8 cellular contexts compared by ENCODE assay signal in genomic region chr5:146751781-146752401, GRCh38.
DNase-seq lines count a peak whose midpoint lies in the region; ATAC-seq and TF ChIP-seq lines count a peak whose summit lies in the region.

No MANE protein-coding gene starts in this region.

- H3K9me2 ChIP-seq in hepatocyte (replicated peaks; ENCODE audit: insufficient read depth) (no peaks in the 10 kb centered on the region), SK-N-SH (no peaks in the 10 kb centered on the region)

- H3K36me3 Mint-ChIP-seq in chondrocyte (ENCODE audit: low read depth): no peaks in the 10 kb centered on the region

- H3K4me1 ChIP-seq in hepatocyte (ENCODE audit: insufficient read depth) (no peaks in the 10 kb centered on the region), SK-N-SH (ENCODE audit: control insufficient read depth in 1 of 2, insufficient read depth in 2 of 2, low read depth in 1 of 2, low read length in 1 of 2) (peaks cover 0 to 2% of the 10 kb centered on the region in 2 experiments; a peak in 2 of 4 replicates)

- peaks cover 9% of the 10 kb centered on the region for H3K27me3 Mint-ChIP-seq in chondrocyte (ENCODE audit: low read depth)

- H3K27me3 ChIP-seq in hepatocyte: no peaks in the 10 kb centered on the region
- no peaks in the 10 kb centered on the region for H3K27me3 ChIP-seq in SK-N-SH (ENCODE audit: insufficient read depth)

- no peak for TF ChIP-seq RAD21 in SK-N-SH (IDR thresholded peaks at IDR 0.05; ENCODE audit: low read length)

- no peak for TF ChIP-seq EP300 in SK-N-SH (IDR thresholded peaks at IDR 0.05; ENCODE audit: borderline replicate concordance in 1 of 2, low read depth in 1 of 2, low read length in 1 of 2)

- 94% methylated on average over 3 of the region's 3 CpGs for WGBS in hepatocyte (ENCODE audit: low lambda C conversion rate, missing lambda C conversion rate)
- 73% methylated on average over 3 of the region's 3 CpGs for WGBS in SK-N-SH (ENCODE audit: low lambda C conversion rate)

- H2AFZ ChIP-seq in hepatocyte: no peak overlapping the region
- H2AFZ ChIP-seq in SK-N-SH (ENCODE audit: low read depth): no peak overlapping the region

- H3K4me3 ChIP-seq in hepatocyte (no peak overlapping the region), SK-N-SH (ENCODE audit: low read depth in 2 of 2, low read length in 1 of 2) (no peak overlapping the region)

- H3K9ac ChIP-seq in SK-N-SH: no peak overlapping the region

- H3K4me2 ChIP-seq in hepatocyte: no peak overlapping the region
- H3K4me2 ChIP-seq in SK-N-SH: no peak overlapping the region

- H3K27ac ChIP-seq in hepatocyte: no peak overlapping the region
- H3K27ac ChIP-seq in SK-N-SH (ENCODE audit: low read depth in 2 of 2, low read length in 1 of 2): no peak overlapping the region

- H3K9me3 ChIP-seq in hepatocyte (ENCODE audit: low read depth) (no peaks in the 10 kb centered on the region), SK-N-SH (no peaks in the 10 kb centered on the region)

- no peaks in the 10 kb centered on the region for H3K36me3 ChIP-seq in hepatocyte (replicated peaks; ENCODE audit: insufficient read depth, low read depth)
- peaks cover 0 to 8% of the 10 kb centered on the region in 2 experiments for H3K36me3 ChIP-seq in SK-N-SH (replicated peaks in 1 of 2; ENCODE audit: control insufficient read depth in 1 of 2, insufficient read depth in 2 of 2, low read length in 1 of 2)

- H3K79me2 ChIP-seq in hepatocyte (no peaks in the 10 kb centered on the region), SK-N-SH (ENCODE audit: insufficient read depth) (no peaks in the 10 kb centered on the region)

- H3K9me3 Mint-ChIP-seq in chondrocyte (ENCODE audit: low read depth): peaks cover 8% of the 10 kb centered on the region

- CTCF ChIA-PET in SK-N-SH (lab: Yijun Ruan, JAX): interaction anchor here (1.3 kb wide), 1 partner anchor 210 kb away, joined by 5 read pairs; no protein-coding TSS in a partner anchor

- ATAC-seq in GM19397 (IDR thresholded peaks at IDR 0.05; ENCODE audit: unreplicated experiment) (peak; percentile 99), HG03159 (IDR thresholded peaks at IDR 0.05; ENCODE audit: unreplicated experiment) (peak; percentile 99)

- H3K4me3 Mint-ChIP-seq in chondrocyte (ENCODE audit: unreplicated experiment): no peak overlapping the region

- DNase-seq in activated CD8-positive, alpha-beta memory T cell treated with anti-CD3 and anti-CD28 coated beads, Interleukin-2, amount 50 U/mL, for 24 hours (ENCODE audit: extremely low read depth): peak; percentile 24
- peak; percentile 3 to 33 for DNase-seq in stimulated activated CD4-positive, alpha-beta T cell treated with anti-CD3 and anti-CD28 coated beads, Interleukin-4, amount 100 ng/mL, for 4 hours
- DNase-seq in hepatocyte (ENCODE audit: low spot score) (no peak), SK-N-SH (no peak), chondrocyte (ENCODE audit: low spot score) (no peak), mesenteric fat pad (ENCODE audit: low spot score) (no peak)

- no peaks in the 10 kb centered on the region for H4K20me1 ChIP-seq in hepatocyte (ENCODE audit: insufficient read depth, poor library complexity, severe bottlenecking)
- H4K20me1 ChIP-seq in SK-N-SH (ENCODE audit: insufficient read depth): no peaks in the 10 kb centered on the region

- no peaks in the 10 kb centered on the region for H3K4me1 Mint-ChIP-seq in chondrocyte (ENCODE audit: low read depth)

- POLR2A ChIA-PET in SK-N-SH (lab: Yijun Ruan, JAX): no interaction called here

- peaks cover 3% of the 10 kb centered on the region for H3F3A ChIP-seq in SK-N-SH (replicated peaks; ENCODE audit: insufficient read depth)

- TF ChIP-seq CTCF in hepatocyte (IDR thresholded peaks at IDR 0.05; ENCODE audit: poor library complexity) (no peak), SK-N-SH (IDR thresholded peaks at IDR 0.05) (no peak), chondrocyte (IDR thresholded peaks at IDR 0.05) (no peak)

- H3K27ac Mint-ChIP-seq in chondrocyte (ENCODE audit: unreplicated experiment): no peak overlapping the region

TF ChIP-seq in SK-N-SH, 30 proteins besides CTCF, POLR2A, EP300 and RAD21:
- no peak for TF ChIP-seq GABPA (IDR thresholded peaks at IDR 0.05; ENCODE audit: low read depth)
- TF ChIP-seq TEAD4 (IDR thresholded peaks at IDR 0.05; ENCODE audit: borderline replicate concordance, insufficient read depth): no peak
- TF ChIP-seq TCF12 (IDR thresholded peaks at IDR 0.05): no peak
- no peak for TF ChIP-seq RXRA (IDR thresholded peaks at IDR 0.05; ENCODE audit: borderline replicate concordance, low read depth)
- TF ChIP-seq ZBTB33 (IDR thresholded peaks at IDR 0.05; ENCODE audit: borderline replicate concordance, low read depth): no peak
- no peak for TF ChIP-seq JUND (IDR thresholded peaks at IDR 0.05)
- TF ChIP-seq POLR2AphosphoS5 (IDR thresholded peaks at IDR 0.05; ENCODE audit: low read depth, low read length): no peak
- no peak for TF ChIP-seq SMC3 (IDR thresholded peaks at IDR 0.05; ENCODE audit: low read depth, low read length)
- no peak for TF ChIP-seq TAF1 (IDR thresholded peaks at IDR 0.05; ENCODE audit: borderline replicate concordance, low read depth, low read length)

Comparison
In these comparisons a context has a peak if more than half of its experiments do, and no peak if none do; other contexts are left out.
1. DNase-seq: peak in activated CD8-positive, alpha-beta memory T cell treated with anti-CD3 and anti-CD28 coated beads, Interleukin-2, amount 50 U/mL, for 24 hours (single experiment) and stimulated activated CD4-positive, alpha-beta T cell treated with anti-CD3 and anti-CD28 coated beads, Interleukin-4, amount 100 ng/mL, for 4 hours (2 of 2); none in hepatocyte (single experiment), SK-N-SH (single experiment), chondrocyte (single experiment) and mesenteric fat pad (single experiment).